ENCODE assay signal across 20 cellular contexts in genomic region chr5:56574778-56575177, GRCh38.
DNase-seq lines count a peak whose midpoint lies in the region; ATAC-seq and TF ChIP-seq lines count a peak whose summit lies in the region.
"Had no signal": no experiment of that assay in that cellular context is flagged by ENCODE, and none has a peak within 500 bp of the region (broad histone marks: within the 10 kb centered on the region; RNA-seq: fewer than 3 reads in every experiment).

No MANE protein-coding gene starts in this region.

- no peak overlapping the region for H2AFZ ChIP-seq in IMR-90 (replicated peaks; ENCODE audit: low read length, poor library complexity)
- H2AFZ ChIP-seq in PC-3 (ENCODE audit: low read length) = no peak overlapping the region
- no peak overlapping the region for H2AFZ ChIP-seq in mesenchymal stem cell (ENCODE audit: low read depth, low read length)

- H3K4me1 ChIP-seq in IMR-90 (ENCODE audit: control insufficient read depth, insufficient read depth, low read length) = peaks cover 5% of the 10 kb centered on the region
- peaks cover 5% of the 10 kb centered on the region; the same call in 1 of the 2 replicates for H3K4me1 ChIP-seq in PC-3 (ENCODE audit: insufficient read depth, low read length)
- no peaks in the 10 kb centered on the region for H3K4me1 ChIP-seq in mesenchymal stem cell (ENCODE audit: control insufficient read depth, insufficient read depth, low read depth, low read length)
- no peaks in the 10 kb centered on the region for H3K4me1 ChIP-seq in sigmoid colon

- intact Hi-C loops in IMR-90 (cut with micrococcal nuclease) = no loop called here
- intact Hi-C loops in PC-3 (cut with micrococcal nuclease) = no loop called here
- intact Hi-C loops in sigmoid colon (cut with DNase I) = no loop called here

- BruUV-seq in IMR-90 (replicated peaks; lab: Mats Ljungman, UMichigan) = no TSS peak
- BruUV-seq in PC-3 (replicated peaks; lab: Mats Ljungman, UMichigan) = no TSS peak

- H4K91ac ChIP-seq in IMR-90 (ENCODE audit: insufficient read depth, low read depth, low read length) (no peak overlapping the region), mesenchymal stem cell (ENCODE audit: low read length) (no peak overlapping the region)

- ATAC-seq in IMR-90 (ENCODE audit: low read depth) (peak; percentile 79), PC-3 (no peak)
- ATAC-seq: CD8-positive, alpha-beta T cell had no signal

- no peak for TF ChIP-seq EP300 in sigmoid colon (IDR thresholded peaks at IDR 0.05)

- in situ Hi-C loops in IMR-90 (cut with MboI; ENCODE audit: low sequenced_read_pairs) = no loop called here

- peaks cover 9% of the 10 kb centered on the region; the same call in 1 of the 2 replicates for H3K9me1 ChIP-seq in IMR-90 (ENCODE audit: insufficient read depth, low read length)

- dilution Hi-C loops in IMR-90 (cut with HindIII; ENCODE audit: low sequenced_read_pairs, unreplicated experiment) = no loop called here

- no peak for TF ChIP-seq RAD21 in IMR-90 (IDR thresholded peaks at IDR 0.05; ENCODE audit: low read length)

- H3K56ac ChIP-seq in IMR-90 (ENCODE audit: extremely low read depth, insufficient read depth, low read length) = no peak overlapping the region

- H2BK15ac ChIP-seq in IMR-90 (ENCODE audit: low read depth, low read length) (no peak overlapping the region), mesenchymal stem cell (ENCODE audit: low read depth, poor library complexity, severe bottlenecking) (no peak overlapping the region)

- no peak overlapping the region for H4K8ac ChIP-seq in IMR-90 (ENCODE audit: low read depth in 2 of 2, low read length in 2 of 2)
- no peak overlapping the region for H4K8ac ChIP-seq in mesenchymal stem cell (ENCODE audit: low read length)

- no peaks in the 10 kb centered on the region for H3F3A ChIP-seq in PC-3 (ENCODE audit: low read length, unreplicated experiment)

- H3K79me1 ChIP-seq in IMR-90 (ENCODE audit: low read depth in 1 of 2, low read length in 2 of 2) (no peaks in the 10 kb centered on the region), mesenchymal stem cell (replicated peaks; ENCODE audit: low read length, poor library complexity, severe bottlenecking) (no peaks in the 10 kb centered on the region)

- H3K18ac ChIP-seq in IMR-90 (ENCODE audit: low read depth, low read length) (no peak overlapping the region), mesenchymal stem cell (ENCODE audit: low read depth in 1 of 2, low read length in 2 of 2) (no peak overlapping the region)

- TF ChIP-seq CTCF in IMR-90 (conservative IDR thresholded peaks at IDR 0.05; ENCODE audit: low read depth, low read length) (no peak), PC-3 (conservative IDR thresholded peaks at IDR 0.05; ENCODE audit: low read depth, low read length) (no peak), sigmoid colon (IDR thresholded peaks at IDR 0.05) (no peak)

- no peak overlapping the region for H3K4me3 Mint-ChIP-seq in activated CD4-positive, alpha-beta T cell treated with anti-CD3 and anti-CD28 coated beads, Interleukin-2, amount 10 ng/mL, durations not matched to agents 7 days and 5 days
- H3K4me3 Mint-ChIP-seq: B cell; CD8-positive, alpha-beta T cell; H9; IgD-negative memory B cell had no signal

- peaks cover 9% of the 10 kb centered on the region for H3K36me3 Mint-ChIP-seq in activated CD4-positive, alpha-beta T cell treated with anti-CD3 and anti-CD28 coated beads, Interleukin-2, amount 10 ng/mL, durations not matched to agents 7 days and 5 days (ENCODE audit: low read depth)

- H3K4me2 ChIP-seq in IMR-90 (ENCODE audit: low read depth, low read length) (no peak overlapping the region), PC-3 (ENCODE audit: low read length) (no peak overlapping the region), mesenchymal stem cell (ENCODE audit: low read length, poor library complexity, severe bottlenecking) (no peak overlapping the region)
- H3K4me2 ChIP-seq: BLaER1 treated with 17β-estradiol and CSF1 and Interleukin-3, amounts not matched to agents 10 nM and 100 nM had no signal

- no peaks in the 10 kb centered on the region for H3K9me2 ChIP-seq in PC-3 (replicated peaks; ENCODE audit: low read length)

- POLR2A ChIA-PET in activated CD4-positive, alpha-beta T cell treated with anti-CD3 and anti-CD28 coated beads, Interleukin-2, amount 10 ng/mL, durations not matched to agents 7 days and 5 days (lab: Charles Lee) = no interaction called here
- POLR2A ChIA-PET in IMR-90 (lab: Charles Lee; ENCODE audit: unreplicated experiment) = no interaction called here
- POLR2A ChIA-PET in PC-3 (lab: Charles Lee; ENCODE audit: unreplicated experiment) = no interaction called here

- H3K9me3 ChIP-seq in IMR-90 (ENCODE audit: control insufficient read depth, insufficient read depth, low read length) = peaks cover 2% of the 10 kb centered on the region
- no peaks in the 10 kb centered on the region for H3K9me3 ChIP-seq in PC-3 (ENCODE audit: low read length)
- H3K9me3 ChIP-seq in mesenchymal stem cell (ENCODE audit: control insufficient read depth, low read length) = no peaks in the 10 kb centered on the region
- no peaks in the 10 kb centered on the region for H3K9me3 ChIP-seq in sigmoid colon

- H3K9ac ChIP-seq in IMR-90 (ENCODE audit: low read depth, low read length) = no peak overlapping the region
- H3K9ac ChIP-seq in PC-3 (ENCODE audit: low read length) = no peak overlapping the region
- no peak overlapping the region for H3K9ac ChIP-seq in mesenchymal stem cell (ENCODE audit: low read length)
- H3K9ac ChIP-seq: BLaER1 treated with 17β-estradiol and CSF1 and Interleukin-3, amounts not matched to agents 10 nM and 100 nM had no signal

- H3K27me3 ChIP-seq in IMR-90 (ENCODE audit: control insufficient read depth, insufficient read depth, low read length) (peaks cover under 1% of the 10 kb centered on the region; the same call in 1 of the 2 replicates), PC-3 (ENCODE audit: low read length) (no peaks in the 10 kb centered on the region), mesenchymal stem cell (ENCODE audit: control insufficient read depth in 1 of 2, insufficient read depth in 1 of 2, low read length in 2 of 2) (no peaks in the 10 kb centered on the region), sigmoid colon (no peaks in the 10 kb centered on the region)
- H3K27me3 ChIP-seq: BLaER1 treated with 17β-estradiol and CSF1 and Interleukin-3, amounts not matched to agents 10 nM and 100 nM had no signal

- no peak overlapping the region for H4K5ac ChIP-seq in IMR-90 (ENCODE audit: low read depth, low read length)

- no peaks in the 10 kb centered on the region for H3K27me3 Mint-ChIP-seq in activated CD4-positive, alpha-beta T cell treated with anti-CD3 and anti-CD28 coated beads, Interleukin-2, amount 10 ng/mL, durations not matched to agents 7 days and 5 days
- H3K27me3 Mint-ChIP-seq: B cell, IgD-negative memory B cell had no signal

- H3K27ac ChIP-seq in IMR-90 (ENCODE audit: insufficient read depth, low read length) = no peak overlapping the region
- H3K27ac ChIP-seq in PC-3 (ENCODE audit: low read length) = no peak overlapping the region
- H3K27ac ChIP-seq in mesenchymal stem cell (ENCODE audit: low read length, poor library complexity, severe bottlenecking) = no peak overlapping the region
- no peak overlapping the region for H3K27ac ChIP-seq in sigmoid colon
- H3K27ac ChIP-seq: 22Rv1; BLaER1 treated with 17β-estradiol and CSF1 and Interleukin-3, amounts not matched to agents 10 nM and 100 nM; HL-60 had no signal

- CTCF ChIA-PET in activated CD4-positive, alpha-beta T cell treated with anti-CD3 and anti-CD28 coated beads, Interleukin-2, amount 10 ng/mL, durations not matched to agents 7 days and 5 days (lab: Charles Lee) = no interaction called here
- CTCF ChIA-PET in IMR-90 (lab: Yijun Ruan, JAX) (interaction anchor here (1.0 kb wide), 1 partner anchor 61 kb away, joined by 3 read pairs; no protein-coding TSS in a partner anchor), PC-3 (lab: Charles Lee) (no interaction called here)

- H3K23ac ChIP-seq in IMR-90 (ENCODE audit: low read depth, low read length) (no peak overlapping the region), mesenchymal stem cell (ENCODE audit: low read length in 2 of 2) (no peak overlapping the region)

- peak overlapping the region; percentile 61 for H3K27ac Mint-ChIP-seq in activated CD4-positive, alpha-beta T cell treated with anti-CD3 and anti-CD28 coated beads, Interleukin-2, amount 10 ng/mL, durations not matched to agents 7 days and 5 days
- H3K27ac Mint-ChIP-seq: B cell; CD8-positive, alpha-beta T cell; H9 had no signal

- no peak overlapping the region for H3K14ac ChIP-seq in IMR-90 (replicated peaks; ENCODE audit: low read depth, low read length)
- no peak overlapping the region for H3K14ac ChIP-seq in mesenchymal stem cell (ENCODE audit: low read length in 2 of 2)

- H3K36me3 ChIP-seq in IMR-90 (ENCODE audit: control insufficient read depth, insufficient read depth, low read length) (no peaks in the 10 kb centered on the region), PC-3 (ENCODE audit: low read depth, low read length) (no peaks in the 10 kb centered on the region), mesenchymal stem cell (ENCODE audit: control insufficient read depth in 1 of 2, insufficient read depth in 2 of 2, low read depth in 1 of 2, low read length in 2 of 2) (no peaks in the 10 kb centered on the region), sigmoid colon (no peaks in the 10 kb centered on the region)
- H3K36me3 ChIP-seq: BLaER1 treated with 17β-estradiol and CSF1 and Interleukin-3, amounts not matched to agents 10 nM and 100 nM had no signal

- no peak overlapping the region for H2AK5ac ChIP-seq in IMR-90 (ENCODE audit: low read depth, low read length)
- H2AK5ac ChIP-seq in mesenchymal stem cell (ENCODE audit: low read length, severe bottlenecking) = no peak overlapping the region

- H2BK20ac ChIP-seq in IMR-90 (ENCODE audit: low read depth, low read length) = no peak overlapping the region

- DNase-seq in activated CD4-positive, alpha-beta T cell treated with anti-CD3 and anti-CD28 coated beads, Interleukin-2, amount 10 ng/mL, durations not matched to agents 7 days and 5 days = no peak
- no peak for DNase-seq in activated CD4-positive, alpha-beta T cell treated with anti-CD3 and anti-CD28 coated beads for 48 hours
- DNase-seq in IMR-90 (peak; percentile 90), PC-3 (peak; percentile 45), mesenchymal stem cell (peak; percentile 65), activated gamma-delta T cell treated with Interleukin-2 at 50 U/mL for 16 hours (no peak), sigmoid colon (no peak), NCI-H2107 treated with DMSO at 0.1 percent for 48 hours (lab: John Stamatoyannopoulos, UW; ENCODE audit: unreplicated experiment) (no peak)
- DNase-seq: Calu3; CD8-positive, alpha-beta T cell; DND-41; GF-D8; GOT3; H9; KBM-7 had no signal

- H3K9me3 Mint-ChIP-seq in activated CD4-positive, alpha-beta T cell treated with anti-CD3 and anti-CD28 coated beads, Interleukin-2, amount 10 ng/mL, durations not matched to agents 7 days and 5 days = peaks cover 14% of the 10 kb centered on the region

- no CpG with 5 or more reads among the region's 1 CpG for WGBS in IMR-90 (ENCODE audit: extremely low coverage in 2 of 2, insufficient read length in 1 of 2), 2 experiments
- 11% methylated on average over 1 of the region's 1 CpG for WGBS in mesenchymal stem cell
- 82 to 92% methylated on average over 1 of the region's 1 CpG for WGBS in sigmoid colon, 2 donors

- TF ChIP-seq POLR2A in IMR-90 (IDR thresholded peaks at IDR 0.05; ENCODE audit: low read depth, low read length) (no peak), sigmoid colon (IDR thresholded peaks at IDR 0.05) (no peak)

- no peaks in the 10 kb centered on the region for H3K79me2 ChIP-seq in PC-3 (ENCODE audit: low read length)

- no peak overlapping the region for H3K4ac ChIP-seq in IMR-90 (ENCODE audit: low read depth, low read length)
- no peak overlapping the region for H3K4ac ChIP-seq in mesenchymal stem cell (ENCODE audit: low read depth in 1 of 2, low read length in 2 of 2)

- H2BK120ac ChIP-seq in IMR-90 (ENCODE audit: low read depth, low read length) (no peak overlapping the region), mesenchymal stem cell (ENCODE audit: low read depth, low read length) (no peak overlapping the region)

- H2BK5ac ChIP-seq in IMR-90 (ENCODE audit: low read depth, low read length, poor library complexity, severe bottlenecking) (no peak overlapping the region), mesenchymal stem cell (ENCODE audit: low read depth, low read length, poor library complexity, severe bottlenecking) (no peak overlapping the region)

- H2AK9ac ChIP-seq in IMR-90 (replicated peaks; ENCODE audit: low read depth, low read length, poor library complexity) = no peak overlapping the region

- no peaks in the 10 kb centered on the region for H3K4me1 Mint-ChIP-seq in activated CD4-positive, alpha-beta T cell treated with anti-CD3 and anti-CD28 coated beads, Interleukin-2, amount 10 ng/mL, durations not matched to agents 7 days and 5 days

- H2BK12ac ChIP-seq in mesenchymal stem cell (ENCODE audit: low read length in 2 of 2) = no peak overlapping the region

- H4K20me1 ChIP-seq in IMR-90 (ENCODE audit: insufficient read depth, low read length) (no peaks in the 10 kb centered on the region), PC-3 (ENCODE audit: low read length) (no peaks in the 10 kb centered on the region)
- H4K20me1 ChIP-seq: BLaER1 treated with 17β-estradiol and CSF1 and Interleukin-3, amounts not matched to agents 10 nM and 100 nM had no signal

- no peak overlapping the region for H3K4me3 ChIP-seq in IMR-90 (ENCODE audit: insufficient read depth, low read depth, low read length)
- no peak overlapping the region for H3K4me3 ChIP-seq in PC-3 (ENCODE audit: low read length)
- no peak overlapping the region for H3K4me3 ChIP-seq in mesenchymal stem cell (ENCODE audit: insufficient read depth in 1 of 2, low read depth in 1 of 2, low read length in 2 of 2)
- H3K4me3 ChIP-seq in sigmoid colon = no peak overlapping the region
- H3K4me3 ChIP-seq: BLaER1 treated with 17β-estradiol and CSF1 and Interleukin-3, amounts not matched to agents 10 nM and 100 nM had no signal

Comparison
In these comparisons a context has a peak if more than half of its experiments do, and no peak if none do; other contexts are left out.
1. DNase-seq: peak in IMR-90 (single experiment), PC-3 (single experiment) and mesenchymal stem cell (single experiment); none in activated CD4-positive, alpha-beta T cell treated with anti-CD3 and anti-CD28 coated beads, Interleukin-2, amount 10 ng/mL, durations not matched to agents 7 days and 5 days (single experiment), activated CD4-positive, alpha-beta T cell treated with anti-CD3 and anti-CD28 coated beads for 48 hours (single experiment), activated gamma-delta T cell treated with Interleukin-2 at 50 U/mL for 16 hours (single experiment), sigmoid colon (single experiment) and NCI-H2107 treated with DMSO at 0.1 percent for 48 hours (single experiment).